ENCODE assay signal across 8 cellular contexts in the genomic region with DNA sequence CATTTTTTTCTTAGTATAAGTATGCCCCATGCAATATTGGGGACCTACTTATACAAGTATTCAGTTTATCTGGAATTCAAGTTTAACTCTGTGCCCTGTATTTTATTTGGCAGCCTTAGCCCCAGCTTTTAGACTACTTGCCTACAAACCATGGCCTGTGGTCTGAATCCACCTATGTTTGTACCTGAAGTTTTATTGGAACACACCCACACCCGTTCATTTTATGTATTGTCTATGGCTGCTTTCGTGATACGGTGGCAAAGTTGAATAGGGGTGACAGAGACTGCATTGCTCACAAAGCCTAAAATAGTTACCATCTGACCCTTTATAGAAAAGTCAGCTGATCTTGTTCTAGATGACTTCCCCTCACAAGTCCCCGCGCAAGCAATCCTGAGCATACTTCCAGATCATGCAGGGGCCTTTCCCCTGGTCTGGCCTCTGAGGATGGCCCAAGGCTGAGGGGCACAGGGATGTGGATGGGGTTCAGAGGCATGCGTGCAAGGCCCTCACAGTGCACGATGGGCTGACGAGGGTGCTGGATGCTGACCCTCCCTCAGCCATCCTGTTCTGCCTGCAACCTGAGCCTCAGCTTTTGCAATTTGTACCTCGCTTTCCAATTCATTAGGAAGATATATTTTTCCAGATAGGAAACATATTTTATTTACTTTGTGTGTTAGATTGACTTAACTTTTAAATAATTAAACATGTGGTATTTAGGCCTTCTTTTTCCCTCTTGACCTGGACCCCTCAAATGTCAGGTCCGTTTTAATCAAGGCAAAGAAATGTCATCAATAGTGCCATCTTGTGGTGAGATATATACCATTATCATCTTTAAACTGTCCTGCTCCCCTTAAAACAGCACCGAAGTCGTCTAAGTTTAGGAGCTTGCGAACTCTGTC.
A peak's percentile ranks its signal among the peaks of the same experiment; 100 is the strongest.
DNase-seq lines count a peak whose midpoint lies in the region; ATAC-seq, FAIRE-seq and TF ChIP-seq lines count a peak whose summit lies in the region.

No MANE protein-coding gene starts in this region.

- CTCF ChIA-PET in activated CD8-positive, alpha-beta memory T cell treated with anti-CD3 and anti-CD28 coated beads, Interleukin-2, amount 10 ng/mL, durations not matched to agents 7 days and 5 days (lab: Charles Lee), result interaction anchor here (0.6 to 6.3 kb wide), 32 partner anchors 9 to 1136 kb away, joined by 3 to 62 read pairs (median 5); a partner anchor contains a TSS

- peaks cover 8% of the 10 kb centered on the region for H3K27me3 Mint-ChIP-seq in activated CD8-positive, alpha-beta memory T cell treated with anti-CD3 and anti-CD28 coated beads, Interleukin-2, amount 10 ng/mL, durations not matched to agents 7 days and 5 days

- DNase-seq in activated CD8-positive, alpha-beta memory T cell treated with anti-CD3 and anti-CD28 coated beads, Interleukin-2, amount 10 ng/mL, durations not matched to agents 7 days and 5 days, result no peak
- no peak for DNase-seq in activated CD8-positive, alpha-beta memory T cell treated with anti-CD3 and anti-CD28 coated beads, Interleukin-2, amount 50 U/mL, for 48 hours
- DNase-seq in NCI-H2227 treated with DMSO at 0.1 percent for 48 hours (lab: John Stamatoyannopoulos, UW) (peak; percentile 21), T47D (ENCODE audit: low read depth in 1 of 2, low spot score in 1 of 2) (peak; percentile 40 to 51), left colon (peak; percentile 12 to 27), H54 (ENCODE audit: insufficient read length, low spot score) (no peak)
- no peak for DNase-seq in stimulated activated naive CD4-positive, alpha-beta T cell treated with Interleukin-2 at 50 U/mL for 16 hours (lab: John Stamatoyannopoulos, UW)

- no peak for TF ChIP-seq POLR2A in H54 (IDR thresholded peaks at IDR 0.05; ENCODE audit: low read depth, low read length)

- no peaks in the 10 kb centered on the region for H3K36me3 Mint-ChIP-seq in activated CD8-positive, alpha-beta memory T cell treated with anti-CD3 and anti-CD28 coated beads, Interleukin-2, amount 10 ng/mL, durations not matched to agents 7 days and 5 days

- intact Hi-C loops in left colon (cut with DNase I, micrococcal nuclease), result no loop called here

- no peak overlapping the region for H3K4me3 Mint-ChIP-seq in activated CD8-positive, alpha-beta memory T cell treated with anti-CD3 and anti-CD28 coated beads, Interleukin-2, amount 10 ng/mL, durations not matched to agents 7 days and 5 days

- peak; percentile 73 for ATAC-seq in activated CD8-positive, alpha-beta memory T cell treated with anti-CD3 and anti-CD28 coated beads, Interleukin-2, amount 10 ng/mL, durations not matched to agents 7 days and 5 days
- ATAC-seq in HG02840 (IDR thresholded peaks at IDR 0.05; ENCODE audit: low FRiP score, unreplicated experiment), result peak; percentile 45
- peak; percentile 90 for ATAC-seq in left colon

- H3K9me3 Mint-ChIP-seq in activated CD8-positive, alpha-beta memory T cell treated with anti-CD3 and anti-CD28 coated beads, Interleukin-2, amount 10 ng/mL, durations not matched to agents 7 days and 5 days (ENCODE audit: low read depth), result no peaks in the 10 kb centered on the region

- FAIRE-seq in H54 (lab: Jason Lieb, UNC), result no peak

- no peak overlapping the region for H3K27ac Mint-ChIP-seq in activated CD8-positive, alpha-beta memory T cell treated with anti-CD3 and anti-CD28 coated beads, Interleukin-2, amount 10 ng/mL, durations not matched to agents 7 days and 5 days

- in situ Hi-C loops in T47D (cut with HindIII; ENCODE audit: low pct_unique_long_range_greater_than_20kb, low sequenced_read_pairs), result no loop called here

- H3K4me1 Mint-ChIP-seq in activated CD8-positive, alpha-beta memory T cell treated with anti-CD3 and anti-CD28 coated beads, Interleukin-2, amount 10 ng/mL, durations not matched to agents 7 days and 5 days, result peaks cover 24% of the 10 kb centered on the region

Comparison
In these comparisons a context has a peak if more than half of its experiments do, and no peak if none do; other contexts are left out.
1. DNase-seq: peak in NCI-H2227 treated with DMSO at 0.1 percent for 48 hours (single experiment), T47D (2 of 2) and left colon (2 of 2); none in activated CD8-positive, alpha-beta memory T cell treated with anti-CD3 and anti-CD28 coated beads, Interleukin-2, amount 10 ng/mL, durations not matched to agents 7 days and 5 days (single experiment), activated CD8-positive, alpha-beta memory T cell treated with anti-CD3 and anti-CD28 coated beads, Interleukin-2, amount 50 U/mL, for 48 hours (single experiment), H54 (single experiment) and stimulated activated naive CD4-positive, alpha-beta T cell treated with Interleukin-2 at 50 U/mL for 16 hours (single experiment).
2. Peak in every context shown above with its lines, with median percentiles within 50 percentile points of each other: ATAC-seq.